ENCODE assay signal across 24 cellular contexts in genomic region chr11:111157571-111157970, GRCh38.
"Had no signal": no experiment of that assay in that cellular context is flagged by ENCODE, and none has a peak within 500 bp of the region (broad histone marks: within the 10 kb centered on the region; RNA-seq: fewer than 3 reads in every experiment).

No MANE protein-coding gene starts in this region.

- H3K36me3 ChIP-seq: heart right ventricle, left lung, neural progenitor cell, neutrophil, right atrium auricular region, right lobe of liver, suprapubic skin, tibial nerve, upper lobe of left lung, vagina had no signal

- H3K9me3 Mint-ChIP-seq: memory B cell; naive thymus-derived CD8-positive, alpha-beta T cell; nephron; neural progenitor cell; stimulated activated effector memory CD8-positive, alpha-beta T cell treated with anti-CD3 and anti-CD28 coated beads, Interleukin-12 subunit alpha, Interleukin-12 subunit beta, amount 100 ng/mL, for 72 hours; stimulated activated naive CD8-positive, alpha-beta T cell treated with anti-CD3 and anti-CD28 coated beads, Interleukin-15, Interleukin-2, amounts not matched to agents 100 ng/mL and 50 ng/mL, for 24 hours had no signal

- H3K79me2 ChIP-seq: hepatocyte, parathyroid adenoma had no signal

- H3K27ac ChIP-seq: heart right ventricle, hepatocyte, left lung, neural progenitor cell, neutrophil, parathyroid adenoma, right atrium auricular region, right lobe of liver, suprapubic skin, tibial nerve, upper lobe of left lung, vagina had no signal

- H3K27me3 Mint-ChIP-seq: memory B cell, progenitor cell of endocrine pancreas had no signal

- H3K4me3 ChIP-seq: heart right ventricle, hepatocyte, left lung, neural progenitor cell, right atrium auricular region, right lobe of liver, suprapubic skin, tibial nerve, upper lobe of left lung, vagina had no signal

- ATAC-seq: heart right ventricle; left colon; left lung; naive thymus-derived CD8-positive, alpha-beta T cell; right lobe of liver; stimulated activated effector memory CD8-positive, alpha-beta T cell treated with anti-CD3 and anti-CD28 coated beads, Interleukin-12 subunit alpha, Interleukin-12 subunit beta, amount 100 ng/mL, for 72 hours had no signal

- H3K9ac ChIP-seq: neural progenitor cell, parathyroid adenoma had no signal

- H3K4me3 Mint-ChIP-seq: memory B cell; naive thymus-derived CD8-positive, alpha-beta T cell; nephron; neural progenitor cell; stimulated activated effector memory CD8-positive, alpha-beta T cell treated with anti-CD3 and anti-CD28 coated beads, Interleukin-12 subunit alpha, Interleukin-12 subunit beta, amount 100 ng/mL, for 72 hours; stimulated activated naive CD8-positive, alpha-beta T cell treated with anti-CD3 and anti-CD28 coated beads, Interleukin-15, Interleukin-2, amounts not matched to agents 100 ng/mL and 50 ng/mL, for 24 hours had no signal

- H3K4me2 ChIP-seq: hepatocyte, neural progenitor cell had no signal

- H3K27me3 ChIP-seq: heart right ventricle, hepatocyte, left lung, neural progenitor cell, neutrophil, right atrium auricular region, right lobe of liver, suprapubic skin, tibial nerve, upper lobe of left lung, vagina had no signal

- H3K4me1 ChIP-seq: heart right ventricle, left lung, neural progenitor cell, parathyroid adenoma, right atrium auricular region, right lobe of liver, suprapubic skin, tibial nerve, upper lobe of left lung, vagina had no signal

- H2AFZ ChIP-seq: hepatocyte, neural progenitor cell, parathyroid adenoma had no signal

- H3K27ac Mint-ChIP-seq: memory B cell; naive thymus-derived CD8-positive, alpha-beta T cell; nephron; neural progenitor cell; progenitor cell of endocrine pancreas; stimulated activated effector memory CD8-positive, alpha-beta T cell treated with anti-CD3 and anti-CD28 coated beads, Interleukin-12 subunit alpha, Interleukin-12 subunit beta, amount 100 ng/mL, for 72 hours; stimulated activated naive CD8-positive, alpha-beta T cell treated with anti-CD3 and anti-CD28 coated beads, Interleukin-15, Interleukin-2, amounts not matched to agents 100 ng/mL and 50 ng/mL, for 24 hours had no signal

- DNase-seq: heart right ventricle; left colon; naive thymus-derived CD8-positive, alpha-beta T cell; occipital lobe; right lobe of liver; stimulated activated CD4-positive, alpha-beta T cell treated with anti-CD3 and anti-CD28 coated beads, Interleukin-12 subunit alpha, Interleukin-12 subunit beta, amount 100 ng/mL, for 4 hours; stimulated activated CD4-positive, alpha-beta T cell treated with anti-CD3 and anti-CD28 coated beads, Interleukin-15, amount 100 ng/mL, for 24 hours; stimulated activated CD4-positive, alpha-beta T cell treated with anti-CD3 and anti-CD28 coated beads, Interleukin-4, amount 100 ng/mL, for 24 hours; stimulated activated naive CD4-positive, alpha-beta T cell; upper lobe of left lung had no signal

- H3K36me3 Mint-ChIP-seq: memory B cell; naive thymus-derived CD8-positive, alpha-beta T cell; neural progenitor cell; stimulated activated effector memory CD8-positive, alpha-beta T cell treated with anti-CD3 and anti-CD28 coated beads, Interleukin-12 subunit alpha, Interleukin-12 subunit beta, amount 100 ng/mL, for 72 hours had no signal

- H3K9me3 ChIP-seq: left lung, neutrophil, right atrium auricular region, right lobe of liver, suprapubic skin, tibial nerve, upper lobe of left lung, vagina had no signal

- H3K4me1 Mint-ChIP-seq: naive thymus-derived CD8-positive, alpha-beta T cell; nephron; neural progenitor cell; stimulated activated effector memory CD8-positive, alpha-beta T cell treated with anti-CD3 and anti-CD28 coated beads, Interleukin-12 subunit alpha, Interleukin-12 subunit beta, amount 100 ng/mL, for 72 hours had no signal
